In the genomic region with DNA sequence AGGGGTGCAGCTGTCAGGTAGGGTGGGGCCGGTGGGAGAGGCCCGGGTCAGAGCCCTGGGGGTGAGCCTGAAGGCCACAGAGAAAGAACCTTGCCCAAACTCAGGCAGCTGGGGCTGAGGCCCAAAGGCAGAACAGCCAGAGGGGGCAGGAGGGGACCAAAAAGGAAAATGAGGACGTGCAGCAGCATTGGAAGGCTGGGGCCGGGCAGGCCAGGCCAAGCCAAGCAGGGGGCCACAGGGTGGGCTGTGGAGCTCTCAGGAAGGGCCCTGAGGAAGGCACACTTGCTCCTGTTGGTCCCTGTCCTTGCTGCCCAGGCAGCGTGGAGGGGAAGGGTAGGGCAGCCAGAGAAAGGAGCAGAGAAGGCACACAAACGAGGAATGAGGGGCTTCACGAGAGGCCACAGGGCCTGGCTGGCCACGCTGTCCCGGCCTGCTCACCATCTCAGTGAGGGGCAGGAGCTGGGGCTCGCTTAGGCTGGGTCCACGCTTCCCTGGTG, we compare ENCODE assay signal across 13 cellular contexts. TPM values are rescaled to one million over a fixed set of nuclear protein-coding genes. Genes with fewer than 3 reads are reported as not detected.
DNase-seq lines count a peak whose midpoint lies in the region; TF ChIP-seq lines count a peak whose summit lies in the region.
"Had no signal": no experiment of that assay in that cellular context is flagged by ENCODE, and none has a peak within 500 bp of the region (broad histone marks: within the 10 kb centered on the region; RNA-seq: fewer than 3 reads in every experiment).

No MANE protein-coding gene starts in this region.

- H3K9ac ChIP-seq in subcutaneous abdominal adipose tissue (ENCODE audit: low read length in 5 of 5), result peak overlapping the region in 1 of 5 donors; percentile 2

- TF ChIP-seq CTCF in cardiac fibroblast (IDR thresholded peaks at IDR 0.05; ENCODE audit: low read depth, low read length), result peak; percentile 7

- DNase-seq in H7 (peak; percentile 45), cardiac fibroblast (ENCODE audit: low read depth in 2 of 2) (no peak), myocyte (ENCODE audit: low read depth) (peak; percentile 77), SW480 (ENCODE audit: low spot score) (no peak), MG63 (no peak), caudate nucleus (lab: John Stamatoyannopoulos, UW) (no peak)
- no peak for DNase-seq in stimulated activated CD4-positive, alpha-beta T cell treated with anti-CD3 and anti-CD28 coated beads, Interleukin-4, amount 100 ng/mL, for 24 hours
- DNase-seq: CD4-positive, alpha-beta T cell; cerebellar nuclear complex; GOT3; NCI-H1417; NCI-H526 had no signal

- H3K27ac ChIP-seq in subcutaneous abdominal adipose tissue (ENCODE audit: low read depth, low read length) (peak overlapping the region; percentile 57), caudate nucleus (ENCODE audit: low read depth, low read length) (no peak overlapping the region)

- H3K27me3 ChIP-seq in H7 (ENCODE audit: control insufficient read depth, insufficient read depth, low read length) (no peaks in the 10 kb centered on the region), subcutaneous abdominal adipose tissue (ENCODE audit: control insufficient read depth in 5 of 5, insufficient read depth in 4 of 5, low read length in 5 of 5) (no peaks in the 10 kb centered on the region), MG63 (no peaks in the 10 kb centered on the region)

- H3K36me3 ChIP-seq in H7 (replicated peaks; ENCODE audit: control insufficient read depth, insufficient read depth, low read length) (peaks cover 17% of the 10 kb centered on the region), subcutaneous abdominal adipose tissue (ENCODE audit: control insufficient read depth in 5 of 5, insufficient read depth in 5 of 5, low read length in 5 of 5) (peaks cover 0 to 53% (median 50%) of the 10 kb centered on the region in 5 donors), MG63 (peaks cover 23% of the 10 kb centered on the region)

- no peak overlapping the region for H3K4me3 ChIP-seq in H7 (ENCODE audit: insufficient read depth, low read depth, low read length)
- H3K4me3 ChIP-seq in cardiac fibroblast (replicated peaks in 1 of 2; ENCODE audit: low read depth in 2 of 2, low read length in 2 of 2), result no peak overlapping the region
- no peak overlapping the region for H3K4me3 ChIP-seq in subcutaneous abdominal adipose tissue (ENCODE audit: low read depth in 1 of 5, low read length in 5 of 5)
- no peak overlapping the region for H3K4me3 ChIP-seq in MG63

- H3K9me3 ChIP-seq in subcutaneous abdominal adipose tissue (ENCODE audit: control insufficient read depth in 5 of 5, low read length in 5 of 5) (no peaks in the 10 kb centered on the region), MG63 (no peaks in the 10 kb centered on the region)

- H3K4me1 ChIP-seq in subcutaneous abdominal adipose tissue (ENCODE audit: control insufficient read depth in 5 of 5, insufficient read depth in 5 of 5, low read length in 5 of 5), result peaks cover 22 to 68% (median 64%) of the 10 kb centered on the region in 5 donors

RNA-seq across cellular contexts. Expression of a gene that starts 10.5 kb away (rescaled TPM):
- total RNA-seq in H7 (2014; rRNA removed; shearing (Covaris generic)), result 54.6 and 79.8 TPM in 2 replicates
- total RNA-seq in myocyte, result 423 and 532 TPM in 2 replicates
- polyA plus RNA-seq in myocyte (2012), result 543 TPM
- total RNA-seq in MG63 (2014; rRNA removed; shearing (Covaris generic); ENCODE audit: low replicate concordance), result 85.2 and 124 TPM in 2 replicates

RNA-seq across cellular contexts. Expression of a gene that starts 17.2 kb away (rescaled TPM):
- total RNA-seq in H7 (2014; rRNA removed; shearing (Covaris generic)), result 80.8 and 86.6 TPM in 2 replicates
- 21.8 and 167 TPM in 2 replicates for total RNA-seq in myocyte
- 96.1 TPM for polyA plus RNA-seq in myocyte (2012)
- 22.1 and 92.8 TPM in 2 replicates for total RNA-seq in MG63 (2014; rRNA removed; shearing (Covaris generic); ENCODE audit: low replicate concordance)

RNA-seq across cellular contexts. Expression of a gene that starts 24.7 kb away (rescaled TPM):
- total RNA-seq in H7 (2014; rRNA removed; shearing (Covaris generic)), result 9.5 and 19.3 TPM in 2 replicates
- 81.6 and 106 TPM in 2 replicates for total RNA-seq in myocyte
- 222 TPM for polyA plus RNA-seq in myocyte (2012)
- 6.4 and 21.9 TPM in 2 replicates for total RNA-seq in MG63 (2014; rRNA removed; shearing (Covaris generic); ENCODE audit: low replicate concordance)

RNA-seq across cellular contexts. Expression of a gene that starts 31.6 kb away (rescaled TPM):
- total RNA-seq in H7 (2014; rRNA removed; shearing (Covaris generic)), result 5.7 and 8.3 TPM in 2 replicates
- 63.5 and 76.5 TPM in 2 replicates for total RNA-seq in myocyte
- polyA plus RNA-seq in myocyte (2012), result 13.4 TPM
- total RNA-seq in MG63 (2014; rRNA removed; shearing (Covaris generic); ENCODE audit: low replicate concordance), result 4.0 TPM in 1 of 2 replicates, not detected in the other

RNA-seq across cellular contexts. Expression of a gene that starts 36.2 kb away (rescaled TPM):
- total RNA-seq in H7 (2014; rRNA removed; shearing (Covaris generic)), result 0.33 and 0.73 TPM in 2 replicates
- total RNA-seq in myocyte, result 0.42 and 0.78 TPM in 2 replicates
- 0.33 TPM for polyA plus RNA-seq in myocyte (2012)
- total RNA-seq in MG63 (2014; rRNA removed; shearing (Covaris generic); ENCODE audit: low replicate concordance), result not detected in 2 replicates

Comparison
In these comparisons a context has a peak if more than half of its experiments do, and no peak if none do; other contexts are left out.
1. DNase-seq: peak in H7 (single experiment) and myocyte (single experiment); none in cardiac fibroblast (0 of 2), SW480 (single experiment), stimulated activated CD4-positive, alpha-beta T cell treated with anti-CD3 and anti-CD28 coated beads, Interleukin-4, amount 100 ng/mL, for 24 hours (single experiment), MG63 (single experiment) and caudate nucleus (0 of 61).